Comparison of ENCODE assay signal across 12 cellular contexts in the genomic region with DNA sequence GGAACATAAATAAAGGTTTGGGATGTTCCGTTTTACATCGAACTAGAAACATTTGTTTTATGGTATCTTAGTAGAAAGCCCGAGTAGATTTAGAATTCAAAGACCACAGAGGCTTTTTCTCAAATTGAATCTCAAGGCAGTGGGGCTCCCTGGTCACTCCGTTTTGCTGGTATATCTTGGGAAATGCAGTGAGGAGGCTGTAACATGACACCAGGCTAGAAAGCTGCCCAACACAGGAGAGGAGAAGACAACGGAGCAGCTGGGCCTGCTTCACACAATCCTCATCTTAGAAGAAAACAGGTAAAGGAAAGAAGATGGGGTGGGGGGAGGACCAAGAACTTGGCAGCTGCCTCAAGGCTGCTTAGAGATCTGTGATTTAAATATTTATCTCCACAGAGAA. TPM values are rescaled to one million over a fixed set of nuclear protein-coding genes. Genes with fewer than 3 reads are reported as not detected.
A peak's percentile ranks its signal among the peaks of the same experiment; 100 is the strongest.
DNase-seq lines count a peak whose midpoint lies in the region; ATAC-seq and TF ChIP-seq lines count a peak whose summit lies in the region.
"Had no signal": no experiment of that assay in that cellular context is flagged by ENCODE, and none has a peak within 500 bp of the region (broad histone marks: within the 10 kb centered on the region; RNA-seq: fewer than 3 reads in every experiment).

No MANE protein-coding gene starts in this region.

- no peaks in the 10 kb centered on the region for H3K36me3 Mint-ChIP-seq in osteocyte (ENCODE audit: unreplicated experiment)
- no peaks in the 10 kb centered on the region for H3K36me3 Mint-ChIP-seq in natural killer cell treated with Interleukin-12 subunit alpha and Interleukin-12 subunit beta and Interleukin-15 and Interleukin-18, amount 100 ng/mL, for 72 hours
- H3K36me3 Mint-ChIP-seq: IgD-negative memory B cell had no signal

- H3K4me1 ChIP-seq in RWPE2 (ENCODE audit: insufficient read depth, poor library complexity, severe bottlenecking), result no peaks in the 10 kb centered on the region
- H3K4me1 ChIP-seq: sigmoid colon had no signal

- no peak for TF ChIP-seq CTCF in RWPE2 (IDR thresholded peaks at IDR 0.05; ENCODE audit: poor library complexity, severe bottlenecking)
- no peak for TF ChIP-seq CTCF in osteocyte (IDR thresholded peaks at IDR 0.05)

- H3K27me3 Mint-ChIP-seq in osteocyte (ENCODE audit: unreplicated experiment), result no peaks in the 10 kb centered on the region
- peaks cover 3 to 6% of the 10 kb centered on the region in 2 donors for H3K27me3 Mint-ChIP-seq in natural killer cell treated with Interleukin-12 subunit alpha and Interleukin-12 subunit beta and Interleukin-15 and Interleukin-18, amount 100 ng/mL, for 72 hours

- ATAC-seq in RWPE2 (ENCODE audit: low read depth) (0 out of 3 replicates have a peak, but pooled peaks have one; percentile 35), GM21381 (IDR thresholded peaks at IDR 0.05; ENCODE audit: unreplicated experiment) (no peak), HG03378 (IDR thresholded peaks at IDR 0.05; ENCODE audit: unreplicated experiment) (no peak)
- ATAC-seq in natural killer cell treated with Interleukin-12 subunit alpha and Interleukin-12 subunit beta and Interleukin-15 and Interleukin-18, amount 100 ng/mL, for 72 hours, result no peak

- H3K9me3 ChIP-seq in RWPE2 (ENCODE audit: severe bottlenecking), result no peaks in the 10 kb centered on the region
- H3K9me3 ChIP-seq: sigmoid colon had no signal

- H3K27me3 ChIP-seq in RWPE2 (ENCODE audit: insufficient read depth, poor library complexity, severe bottlenecking), result no peaks in the 10 kb centered on the region
- H3K27me3 ChIP-seq: sigmoid colon had no signal

- H3K27ac Mint-ChIP-seq in osteocyte (ENCODE audit: unreplicated experiment), result peak overlapping the region; percentile 78
- no peak overlapping the region for H3K27ac Mint-ChIP-seq in natural killer cell treated with Interleukin-12 subunit alpha and Interleukin-12 subunit beta and Interleukin-15 and Interleukin-18, amount 100 ng/mL, for 72 hours
- H3K27ac Mint-ChIP-seq: IgD-negative memory B cell had no signal

- peaks cover 44% of the 10 kb centered on the region for H3K4me1 Mint-ChIP-seq in osteocyte (ENCODE audit: unreplicated experiment)
- H3K4me1 Mint-ChIP-seq in natural killer cell treated with Interleukin-12 subunit alpha and Interleukin-12 subunit beta and Interleukin-15 and Interleukin-18, amount 100 ng/mL, for 72 hours (ENCODE audit: low read depth in 2 of 2), result no peaks in the 10 kb centered on the region
- H3K4me1 Mint-ChIP-seq: IgD-negative memory B cell had no signal

- H3K36me3 ChIP-seq in RWPE2 (ENCODE audit: low read depth), result no peaks in the 10 kb centered on the region
- H3K36me3 ChIP-seq: sigmoid colon had no signal

- DNase-seq in H4 (ENCODE audit: low spot score) (peak; percentile 14), RWPE2 (ENCODE audit: low spot score) (no peak), fibroblast of peridontal ligament (ENCODE audit: extremely low read depth) (peak; percentile 39), osteocyte (ENCODE audit: extremely low spot score, unreplicated experiment) (no peak)
- DNase-seq in natural killer cell treated with Interleukin-12 subunit alpha and Interleukin-12 subunit beta and Interleukin-15 and Interleukin-18, amount 100 ng/mL, for 72 hours (ENCODE audit: low spot score), result no peak
- DNase-seq: Calu3; NCI-H1436 treated with DMSO at 0.1 percent for 48 hours; NK-92 treated with Interleukin-12 subunit alpha and Interleukin-12 subunit beta, amount 100 ng/mL, for 24 hours; sigmoid colon had no signal

- H3K4me3 ChIP-seq in RWPE2 (ENCODE audit: severe bottlenecking), result no peak overlapping the region
- H3K4me3 ChIP-seq: sigmoid colon had no signal

- H3K9me3 Mint-ChIP-seq in osteocyte (ENCODE audit: unreplicated experiment), result no peaks in the 10 kb centered on the region
- no peaks in the 10 kb centered on the region for H3K9me3 Mint-ChIP-seq in natural killer cell treated with Interleukin-12 subunit alpha and Interleukin-12 subunit beta and Interleukin-15 and Interleukin-18, amount 100 ng/mL, for 72 hours
- H3K9me3 Mint-ChIP-seq: IgD-negative memory B cell had no signal

- H3K4me3 Mint-ChIP-seq in osteocyte (ENCODE audit: unreplicated experiment), result no peak overlapping the region
- H3K4me3 Mint-ChIP-seq in natural killer cell treated with Interleukin-12 subunit alpha and Interleukin-12 subunit beta and Interleukin-15 and Interleukin-18, amount 100 ng/mL, for 72 hours, result no peak overlapping the region
- H3K4me3 Mint-ChIP-seq: IgD-negative memory B cell had no signal

- no peak overlapping the region for H3K27ac ChIP-seq in RWPE2 (ENCODE audit: poor library complexity, severe bottlenecking)

RNA-seq across cellular contexts. Expression of gene EPB41L3, which starts 38.3 kb away (rescaled TPM):
- total RNA-seq in H4 (2014; rRNA removed; shearing (Covaris generic)), result 10.3 and 14.1 TPM in 2 replicates
- total RNA-seq in osteocyte, result 15.6 and 15.7 TPM in 2 replicates
- total RNA-seq in natural killer cell treated with Interleukin-12 subunit alpha and Interleukin-12 subunit beta and Interleukin-15 and Interleukin-18, amount 100 ng/mL, for 72 hours, result under 1 TPM in 1 of 2 donors, not detected in 1; 0.57 TPM
- total RNA-seq: Calu3 had no signal

Comparison
In these comparisons a context has a peak if more than half of its experiments do, and no peak if none do; other contexts are left out.
1. DNase-seq: peak in H4 (single experiment) and fibroblast of peridontal ligament (single experiment); none in RWPE2 (single experiment), osteocyte (single experiment) and natural killer cell treated with Interleukin-12 subunit alpha and Interleukin-12 subunit beta and Interleukin-15 and Interleukin-18, amount 100 ng/mL, for 72 hours (single experiment).